ENCODE assay signal across 8 cellular contexts in genomic region chr4:123452585-123452984, GRCh38. TPM values are rescaled to one million over a fixed set of nuclear protein-coding genes. Genes with fewer than 3 reads are reported as not detected.
A peak's percentile ranks its signal among the peaks of the same experiment; 100 is the strongest.
DNase-seq lines count a peak whose midpoint lies in the region; ATAC-seq lines count a peak whose summit lies in the region.

No MANE protein-coding gene starts in this region.

- CTCF ChIA-PET in activated CD4-positive, alpha-beta T cell treated with anti-CD3 and anti-CD28 coated beads for 36 hours (lab: Charles Lee): interaction anchor here (0.5 to 0.9 kb wide), 4 partner anchors 17 to 377 kb away, joined by 3 to 4 read pairs (median 4); no protein-coding TSS in a partner anchor

- intact Hi-C loops in activated CD4-positive, alpha-beta T cell treated with anti-CD3 and anti-CD28 coated beads for 36 hours (cut with DNase I, micrococcal nuclease): no loop called here
- intact Hi-C loops in activated CD4-positive, alpha-beta T cell treated with anti-CD3 and anti-CD28 coated beads, Interleukin-2, amount 10 ng/mL, durations not matched to agents 24 days and 14 days (cut with micrococcal nuclease): no loop called here

- H3K36me3 Mint-ChIP-seq in activated CD4-positive, alpha-beta T cell treated with anti-CD3 and anti-CD28 coated beads for 36 hours (ENCODE audit: low read depth): no peaks in the 10 kb centered on the region
- H3K36me3 Mint-ChIP-seq in activated CD4-positive, alpha-beta T cell treated with anti-CD3 and anti-CD28 coated beads, Interleukin-2, amount 10 ng/mL, durations not matched to agents 24 days and 14 days (ENCODE audit: low read depth): peaks cover 3% of the 10 kb centered on the region
- no peaks in the 10 kb centered on the region for H3K36me3 Mint-ChIP-seq in stimulated activated naive CD8-positive, alpha-beta T cell treated with anti-CD3 and anti-CD28 coated beads, Interleukin-15, Interleukin-2, amounts not matched to agents 100 ng/mL and 50 ng/mL, for 24 hours (ENCODE audit: low read depth)

- H3K9me3 Mint-ChIP-seq in activated CD4-positive, alpha-beta T cell treated with anti-CD3 and anti-CD28 coated beads for 36 hours (ENCODE audit: low read depth): no peaks in the 10 kb centered on the region
- H3K9me3 Mint-ChIP-seq in activated CD4-positive, alpha-beta T cell treated with anti-CD3 and anti-CD28 coated beads, Interleukin-2, amount 10 ng/mL, durations not matched to agents 24 days and 14 days: peaks cover 4% of the 10 kb centered on the region
- peaks cover 4% of the 10 kb centered on the region for H3K9me3 Mint-ChIP-seq in stimulated activated naive CD8-positive, alpha-beta T cell treated with anti-CD3 and anti-CD28 coated beads, Interleukin-15, Interleukin-2, amounts not matched to agents 100 ng/mL and 50 ng/mL, for 24 hours

- no peak overlapping the region for H3K4me3 Mint-ChIP-seq in activated CD4-positive, alpha-beta T cell treated with anti-CD3 and anti-CD28 coated beads for 36 hours
- no peak overlapping the region for H3K4me3 Mint-ChIP-seq in activated CD4-positive, alpha-beta T cell treated with anti-CD3 and anti-CD28 coated beads, Interleukin-2, amount 10 ng/mL, durations not matched to agents 24 days and 14 days
- no peak overlapping the region for H3K4me3 Mint-ChIP-seq in stimulated activated naive CD8-positive, alpha-beta T cell treated with anti-CD3 and anti-CD28 coated beads, Interleukin-15, Interleukin-2, amounts not matched to agents 100 ng/mL and 50 ng/mL, for 24 hours

- H3K27me3 Mint-ChIP-seq in activated CD4-positive, alpha-beta T cell treated with anti-CD3 and anti-CD28 coated beads for 36 hours: no peaks in the 10 kb centered on the region
- no peaks in the 10 kb centered on the region for H3K27me3 Mint-ChIP-seq in activated CD4-positive, alpha-beta T cell treated with anti-CD3 and anti-CD28 coated beads, Interleukin-2, amount 10 ng/mL, durations not matched to agents 24 days and 14 days
- no peaks in the 10 kb centered on the region for H3K27me3 Mint-ChIP-seq in stimulated activated naive CD8-positive, alpha-beta T cell treated with anti-CD3 and anti-CD28 coated beads, Interleukin-15, Interleukin-2, amounts not matched to agents 100 ng/mL and 50 ng/mL, for 24 hours

- peak; percentile 41 for DNase-seq in activated CD4-positive, alpha-beta T cell treated with anti-CD3 and anti-CD28 coated beads for 36 hours
- no peak for DNase-seq in activated CD4-positive, alpha-beta T cell treated with anti-CD3 and anti-CD28 coated beads, Interleukin-2, amount 10 ng/mL, durations not matched to agents 24 days and 14 days
- DNase-seq in RPMI8226 (peak; percentile 64), globus pallidus (ENCODE audit: low spot score) (peak; percentile 61), germinal center (ENCODE audit: low spot score) (no peak), NCI-H2227 (lab: John Stamatoyannopoulos, UW; ENCODE audit: unreplicated experiment) (no peak)
- no peak for DNase-seq in activated effector memory CD4-positive, alpha-beta T cell treated with anti-CD3 and anti-CD28 coated beads, Interleukin-2, amount 50 U/mL, for 16 hours

- peak; percentile 19 for ATAC-seq in activated CD4-positive, alpha-beta T cell treated with anti-CD3 and anti-CD28 coated beads for 36 hours

- POLR2A ChIA-PET in activated CD4-positive, alpha-beta T cell treated with anti-CD3 and anti-CD28 coated beads for 36 hours (lab: Charles Lee): interaction anchor here (1.0 kb wide), 1 partner anchor 54 kb away, joined by 5 read pairs; no protein-coding TSS in a partner anchor

- peaks cover 15% of the 10 kb centered on the region for H3K4me1 Mint-ChIP-seq in activated CD4-positive, alpha-beta T cell treated with anti-CD3 and anti-CD28 coated beads for 36 hours
- H3K4me1 Mint-ChIP-seq in activated CD4-positive, alpha-beta T cell treated with anti-CD3 and anti-CD28 coated beads, Interleukin-2, amount 10 ng/mL, durations not matched to agents 24 days and 14 days: peaks cover 18% of the 10 kb centered on the region
- H3K4me1 Mint-ChIP-seq in stimulated activated naive CD8-positive, alpha-beta T cell treated with anti-CD3 and anti-CD28 coated beads, Interleukin-15, Interleukin-2, amounts not matched to agents 100 ng/mL and 50 ng/mL, for 24 hours (ENCODE audit: low read depth): peaks cover 46% of the 10 kb centered on the region

- no peak overlapping the region for H3K27ac Mint-ChIP-seq in activated CD4-positive, alpha-beta T cell treated with anti-CD3 and anti-CD28 coated beads for 36 hours
- H3K27ac Mint-ChIP-seq in activated CD4-positive, alpha-beta T cell treated with anti-CD3 and anti-CD28 coated beads, Interleukin-2, amount 10 ng/mL, durations not matched to agents 24 days and 14 days: no peak overlapping the region
- peak overlapping the region; percentile 53 for H3K27ac Mint-ChIP-seq in stimulated activated naive CD8-positive, alpha-beta T cell treated with anti-CD3 and anti-CD28 coated beads, Interleukin-15, Interleukin-2, amounts not matched to agents 100 ng/mL and 50 ng/mL, for 24 hours

RNA-seq across cellular contexts. Expression of gene SPRY1, which starts 56.0 kb away (rescaled TPM):
- total RNA-seq in activated CD4-positive, alpha-beta T cell treated with anti-CD3 and anti-CD28 coated beads for 36 hours: 10 to 100 TPM; 51.2 to 52.0 TPM
- total RNA-seq in activated CD4-positive, alpha-beta T cell treated with anti-CD3 and anti-CD28 coated beads, Interleukin-2, amount 10 ng/mL, durations not matched to agents 24 days and 14 days: 60.2 and 60.5 TPM in 2 replicates

Comparison
In these comparisons a context has a peak if more than half of its experiments do, and no peak if none do; other contexts are left out.
1. DNase-seq: peak in activated CD4-positive, alpha-beta T cell treated with anti-CD3 and anti-CD28 coated beads for 36 hours (single experiment), RPMI8226 (single experiment) and globus pallidus (single experiment); none in activated CD4-positive, alpha-beta T cell treated with anti-CD3 and anti-CD28 coated beads, Interleukin-2, amount 10 ng/mL, durations not matched to agents 24 days and 14 days (single experiment), germinal center (single experiment), activated effector memory CD4-positive, alpha-beta T cell treated with anti-CD3 and anti-CD28 coated beads, Interleukin-2, amount 50 U/mL, for 16 hours (single experiment) and NCI-H2227 (single experiment).